In the genomic region with DNA sequence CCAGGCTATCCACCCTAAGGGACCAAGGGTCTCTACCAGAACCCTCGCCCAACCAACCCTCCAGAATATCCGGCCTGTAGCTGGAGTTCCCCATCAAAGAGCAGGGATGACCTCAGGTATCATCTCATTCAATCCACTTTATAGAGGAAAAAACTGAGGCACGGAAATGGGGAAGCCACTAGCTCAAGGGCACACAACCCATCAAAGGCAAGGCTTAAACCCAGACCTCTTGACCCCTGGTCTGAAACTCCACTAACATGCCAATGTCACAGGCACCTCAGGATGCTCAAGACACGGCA, we compare ENCODE assay signal across 7 cellular contexts. TPM values are rescaled to one million over a fixed set of nuclear protein-coding genes. Genes with fewer than 3 reads are reported as not detected.
DNase-seq lines count a peak whose midpoint lies in the region; ATAC-seq lines count a peak whose summit lies in the region.

No MANE protein-coding gene starts in this region.

- H3K27me3 Mint-ChIP-seq in activated T-helper 2 cell treated with anti-CD3 and anti-CD28 coated beads, Interferon-gamma antibody, Interleukin-2, Interleukin-4, amounts not matched to agents 10 μg/mL and 5 μg/mL and 100 μg/mL, durations not matched to agents 14 hours and 24 hours and 36 hours (ENCODE audit: low read depth) = no peaks in the 10 kb centered on the region
- H3K27me3 Mint-ChIP-seq in stimulated activated naive CD8-positive, alpha-beta T cell treated with anti-CD3 and anti-CD28 coated beads, Interleukin-15, amount 100 ng/mL, for 72 hours = no peaks in the 10 kb centered on the region

- DNase-seq in activated T-helper 2 cell treated with anti-CD3 and anti-CD28 coated beads, Interferon-gamma antibody, Interleukin-2, Interleukin-4, amounts not matched to agents 10 μg/mL and 5 μg/mL and 100 μg/mL, durations not matched to agents 14 hours and 24 hours and 36 hours (ENCODE audit: low spot score) = no peak
- no peak for DNase-seq in stimulated activated naive CD8-positive, alpha-beta T cell treated with anti-CD3 and anti-CD28 coated beads, Interleukin-15, amount 100 ng/mL, for 72 hours
- DNase-seq in DMS79 treated with DMSO at 0.1 percent for 48 hours (lab: John Stamatoyannopoulos, UW) (no peak), DMS53 (lab: John Stamatoyannopoulos, UW) (no peak)
- DNase-seq in activated effector memory CD4-positive, alpha-beta T cell treated with anti-CD3 and anti-CD28 coated beads, Interleukin-2, amount 50 U/mL, for 16 hours = no peak

- peak overlapping the region; percentile 26 for H3K27ac Mint-ChIP-seq in activated T-helper 2 cell treated with anti-CD3 and anti-CD28 coated beads, Interferon-gamma antibody, Interleukin-2, Interleukin-4, amounts not matched to agents 10 μg/mL and 5 μg/mL and 100 μg/mL, durations not matched to agents 14 hours and 24 hours and 36 hours
- peak overlapping the region; percentile 12 to 98 for H3K27ac Mint-ChIP-seq in stimulated activated naive CD8-positive, alpha-beta T cell treated with anti-CD3 and anti-CD28 coated beads, Interleukin-15, amount 100 ng/mL, for 72 hours

- H3K27ac ChIP-seq in HUES48 (ENCODE audit: low read depth, low read length) (no peak overlapping the region), iPS-20b (ENCODE audit: low read length) (no peak overlapping the region)

- peaks cover 42% of the 10 kb centered on the region for H3K36me3 Mint-ChIP-seq in activated T-helper 2 cell treated with anti-CD3 and anti-CD28 coated beads, Interferon-gamma antibody, Interleukin-2, Interleukin-4, amounts not matched to agents 10 μg/mL and 5 μg/mL and 100 μg/mL, durations not matched to agents 14 hours and 24 hours and 36 hours (ENCODE audit: low read depth)

- no peak for ATAC-seq in stimulated activated naive CD8-positive, alpha-beta T cell treated with anti-CD3 and anti-CD28 coated beads, Interleukin-15, amount 100 ng/mL, for 72 hours

- H3K4me3 ChIP-seq in HUES48 (ENCODE audit: low read depth, low read length) (peak overlapping the region; percentile 63), iPS-20b (ENCODE audit: low read length) (peak overlapping the region; percentile 75)

- peaks cover 8% of the 10 kb centered on the region; the same call in 1 of the 2 replicates for H3K36me3 ChIP-seq in HUES48 (ENCODE audit: control insufficient read depth, insufficient read depth, low read length)
- H3K36me3 ChIP-seq in iPS-20b (ENCODE audit: insufficient read depth, low read depth, low read length) = peaks cover 8% of the 10 kb centered on the region; the same call in 1 of the 2 replicates

- H3K9me3 Mint-ChIP-seq in activated T-helper 2 cell treated with anti-CD3 and anti-CD28 coated beads, Interferon-gamma antibody, Interleukin-2, Interleukin-4, amounts not matched to agents 10 μg/mL and 5 μg/mL and 100 μg/mL, durations not matched to agents 14 hours and 24 hours and 36 hours = no peaks in the 10 kb centered on the region
- no peaks in the 10 kb centered on the region for H3K9me3 Mint-ChIP-seq in stimulated activated naive CD8-positive, alpha-beta T cell treated with anti-CD3 and anti-CD28 coated beads, Interleukin-15, amount 100 ng/mL, for 72 hours

- no peak overlapping the region for H3K9ac ChIP-seq in HUES48 (ENCODE audit: low read depth, low read length)
- H3K9ac ChIP-seq in iPS-20b (ENCODE audit: low read depth, low read length) = peak overlapping the region; percentile 53; the same call in 1 of the 2 replicates

- H3K4me1 ChIP-seq in HUES48 (ENCODE audit: control insufficient read depth, insufficient read depth, low read length) (peaks cover 11% of the 10 kb centered on the region; the same call in 1 of the 2 replicates), iPS-20b (ENCODE audit: insufficient read depth, low read length) (peaks cover 15% of the 10 kb centered on the region; the same call in 1 of the 2 replicates)

- H3K9me3 ChIP-seq in HUES48 (ENCODE audit: control insufficient read depth, insufficient read depth, low read length) (no peaks in the 10 kb centered on the region), iPS-20b (ENCODE audit: insufficient read depth, low read depth, low read length) (no peaks in the 10 kb centered on the region)

- H3K27me3 ChIP-seq in HUES48 (ENCODE audit: control insufficient read depth, insufficient read depth, low read length) = no peaks in the 10 kb centered on the region
- H3K27me3 ChIP-seq in iPS-20b (ENCODE audit: insufficient read depth, low read length) = no peaks in the 10 kb centered on the region

- H3K4me3 Mint-ChIP-seq in activated T-helper 2 cell treated with anti-CD3 and anti-CD28 coated beads, Interferon-gamma antibody, Interleukin-2, Interleukin-4, amounts not matched to agents 10 μg/mL and 5 μg/mL and 100 μg/mL, durations not matched to agents 14 hours and 24 hours and 36 hours (ENCODE audit: low read depth) = peak overlapping the region; percentile 87
- peak overlapping the region; percentile 80 to 97 for H3K4me3 Mint-ChIP-seq in stimulated activated naive CD8-positive, alpha-beta T cell treated with anti-CD3 and anti-CD28 coated beads, Interleukin-15, amount 100 ng/mL, for 72 hours

- intact Hi-C loops in activated T-helper 2 cell treated with anti-CD3 and anti-CD28 coated beads, Interferon-gamma antibody, Interleukin-2, Interleukin-4, amounts not matched to agents 10 μg/mL and 5 μg/mL and 100 μg/mL, durations not matched to agents 14 hours and 24 hours and 36 hours (cut with micrococcal nuclease) = no loop called here

- H3K4me1 Mint-ChIP-seq in activated T-helper 2 cell treated with anti-CD3 and anti-CD28 coated beads, Interferon-gamma antibody, Interleukin-2, Interleukin-4, amounts not matched to agents 10 μg/mL and 5 μg/mL and 100 μg/mL, durations not matched to agents 14 hours and 24 hours and 36 hours (ENCODE audit: low read depth) = peaks cover 47% of the 10 kb centered on the region
- H3K4me1 Mint-ChIP-seq in stimulated activated naive CD8-positive, alpha-beta T cell treated with anti-CD3 and anti-CD28 coated beads, Interleukin-15, amount 100 ng/mL, for 72 hours = peaks cover 54% of the 10 kb centered on the region

RNA-seq across cellular contexts. Expression of gene TBC1D10B, which starts 1.6 kb away (rescaled TPM):
- total RNA-seq in activated T-helper 2 cell treated with anti-CD3 and anti-CD28 coated beads, Interferon-gamma antibody, Interleukin-2, Interleukin-4, amounts not matched to agents 10 μg/mL and 5 μg/mL and 100 μg/mL, durations not matched to agents 14 hours and 24 hours and 36 hours = 63.4 and 64.4 TPM in 2 replicates

RNA-seq across cellular contexts. Expression of gene MYL11, which starts 5.9 kb away (rescaled TPM):
- 3.4 and 4.3 TPM in 2 replicates for total RNA-seq in activated T-helper 2 cell treated with anti-CD3 and anti-CD28 coated beads, Interferon-gamma antibody, Interleukin-2, Interleukin-4, amounts not matched to agents 10 μg/mL and 5 μg/mL and 100 μg/mL, durations not matched to agents 14 hours and 24 hours and 36 hours

RNA-seq across cellular contexts. Expression of gene SEPTIN1, which starts 13.6 kb away (rescaled TPM):
- total RNA-seq in activated T-helper 2 cell treated with anti-CD3 and anti-CD28 coated beads, Interferon-gamma antibody, Interleukin-2, Interleukin-4, amounts not matched to agents 10 μg/mL and 5 μg/mL and 100 μg/mL, durations not matched to agents 14 hours and 24 hours and 36 hours = 169 and 173 TPM in 2 replicates

RNA-seq across cellular contexts. Expression of gene CD2BP2, which starts 13.6 kb away (rescaled TPM):
- 80.1 and 84.5 TPM in 2 replicates for total RNA-seq in activated T-helper 2 cell treated with anti-CD3 and anti-CD28 coated beads, Interferon-gamma antibody, Interleukin-2, Interleukin-4, amounts not matched to agents 10 μg/mL and 5 μg/mL and 100 μg/mL, durations not matched to agents 14 hours and 24 hours and 36 hours

RNA-seq across cellular contexts. Expression of gene ZNF48, which starts 26.5 kb away (rescaled TPM):
- 13.4 TPM in 2 replicates for total RNA-seq in activated T-helper 2 cell treated with anti-CD3 and anti-CD28 coated beads, Interferon-gamma antibody, Interleukin-2, Interleukin-4, amounts not matched to agents 10 μg/mL and 5 μg/mL and 100 μg/mL, durations not matched to agents 14 hours and 24 hours and 36 hours
